ENCODE assay signal across 1 cellular context in genomic region chr17:81176656-81177055, GRCh38.
TF ChIP-seq lines count a peak whose summit lies in the region.

No MANE protein-coding gene starts in this region.

TF ChIP-seq in HepG2, 621 proteins besides CTCF, POLR2A, EP300 and RAD21:
- TF ChIP-seq MYNN (CRISPR knock-in tag; IDR thresholded peaks at IDR 0.05; ENCODE audit: low read depth) (no peak), ZNF383 (CRISPR knock-in tag; IDR thresholded peaks at IDR 0.05; ENCODE audit: borderline replicate concordance) (no peak), ZNF510 (CRISPR knock-in tag; IDR thresholded peaks at IDR 0.05; ENCODE audit: low read depth) (no peak), CENPT (CRISPR knock-in tag; IDR thresholded peaks at IDR 0.05; ENCODE audit: low read depth) (no peak), ZNF546 (CRISPR knock-in tag; conservative IDR thresholded peaks at IDR 0.05) (no peak), JDP2 (CRISPR knock-in tag; IDR thresholded peaks at IDR 0.05; ENCODE audit: borderline replicate concordance) (no peak), ZNF138 (CRISPR knock-in tag; IDR thresholded peaks at IDR 0.05; ENCODE audit: low read depth) (no peak), GZF1 (CRISPR knock-in tag; IDR thresholded peaks at IDR 0.05) (no peak), ZFP90 (CRISPR knock-in tag; IDR thresholded peaks at IDR 0.05; ENCODE audit: borderline replicate concordance) (no peak), ZKSCAN5 (CRISPR knock-in tag; IDR thresholded peaks at IDR 0.05) (no peak), ZNF205 (CRISPR knock-in tag; IDR thresholded peaks at IDR 0.05) (no peak), ZNF83 (CRISPR knock-in tag; IDR thresholded peaks at IDR 0.05; ENCODE audit: borderline replicate concordance) (no peak), MTF2 (CRISPR knock-in tag; IDR thresholded peaks at IDR 0.05; ENCODE audit: borderline replicate concordance) (no peak), THAP9 (CRISPR knock-in tag; IDR thresholded peaks at IDR 0.05; ENCODE audit: borderline replicate concordance) (no peak), ZNF550 (CRISPR knock-in tag; IDR thresholded peaks at IDR 0.05; ENCODE audit: borderline replicate concordance) (no peak), FOXO1 (CRISPR knock-in tag; IDR thresholded peaks at IDR 0.05) (no peak), SIX4 (CRISPR knock-in tag; IDR thresholded peaks at IDR 0.05) (no peak), ZSCAN31 (CRISPR knock-in tag; IDR thresholded peaks at IDR 0.05; ENCODE audit: low read depth) (no peak)
- TF ChIP-seq, protein P1, sequence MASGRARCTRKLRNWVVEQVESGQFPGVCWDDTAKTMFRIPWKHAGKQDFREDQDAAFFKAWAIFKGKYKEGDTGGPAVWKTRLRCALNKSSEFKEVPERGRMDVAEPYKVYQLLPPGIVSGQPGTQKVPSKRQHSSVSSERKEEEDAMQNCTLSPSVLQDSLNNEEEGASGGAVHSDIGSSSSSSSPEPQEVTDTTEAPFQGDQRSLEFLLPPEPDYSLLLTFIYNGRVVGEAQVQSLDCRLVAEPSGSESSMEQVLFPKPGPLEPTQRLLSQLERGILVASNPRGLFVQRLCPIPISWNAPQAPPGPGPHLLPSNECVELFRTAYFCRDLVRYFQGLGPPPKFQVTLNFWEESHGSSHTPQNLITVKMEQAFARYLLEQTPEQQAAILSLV (CRISPR knock-in tag; IDR thresholded peaks at IDR 0.05; ENCODE audit: borderline replicate concordance), result no peak
- TF ChIP-seq, protein P2, sequence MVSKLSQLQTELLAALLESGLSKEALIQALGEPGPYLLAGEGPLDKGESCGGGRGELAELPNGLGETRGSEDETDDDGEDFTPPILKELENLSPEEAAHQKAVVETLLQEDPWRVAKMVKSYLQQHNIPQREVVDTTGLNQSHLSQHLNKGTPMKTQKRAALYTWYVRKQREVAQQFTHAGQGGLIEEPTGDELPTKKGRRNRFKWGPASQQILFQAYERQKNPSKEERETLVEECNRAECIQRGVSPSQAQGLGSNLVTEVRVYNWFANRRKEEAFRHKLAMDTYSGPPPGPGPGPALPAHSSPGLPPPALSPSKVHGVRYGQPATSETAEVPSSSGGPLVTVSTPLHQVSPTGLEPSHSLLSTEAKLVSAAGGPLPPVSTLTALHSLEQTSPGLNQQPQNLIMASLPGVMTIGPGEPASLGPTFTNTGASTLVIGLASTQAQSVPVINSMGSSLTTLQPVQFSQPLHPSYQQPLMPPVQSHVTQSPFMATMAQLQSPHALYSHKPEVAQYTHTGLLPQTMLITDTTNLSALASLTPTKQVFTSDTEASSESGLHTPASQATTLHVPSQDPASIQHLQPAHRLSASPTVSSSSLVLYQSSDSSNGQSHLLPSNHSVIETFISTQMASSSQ (IDR thresholded peaks at IDR 0.05; ENCODE audit: low read depth), result no peak
- TF ChIP-seq, protein P2 (CRISPR knock-in tag; IDR thresholded peaks at IDR 0.05; ENCODE audit: borderline replicate concordance), result no peak
